In the genomic region with DNA sequence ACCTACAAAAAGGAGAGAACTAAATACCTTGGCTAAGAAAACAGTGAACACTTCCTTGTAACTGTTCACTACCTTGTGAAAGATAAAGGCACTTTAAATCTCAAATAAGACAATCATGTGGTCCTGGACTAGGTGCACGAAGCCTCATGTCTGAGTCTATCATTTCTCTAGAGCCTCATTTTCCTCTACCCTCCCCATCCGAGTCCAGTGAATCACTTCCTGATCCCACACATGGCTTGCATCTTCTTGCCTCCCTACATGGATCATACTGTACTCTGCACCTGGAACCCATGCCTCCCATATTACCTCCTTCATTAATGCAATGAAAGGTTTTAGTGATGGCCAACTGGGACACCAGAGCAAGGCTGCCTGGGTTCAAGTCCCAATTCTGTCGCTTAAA, we compare ENCODE assay signal across 29 cellular contexts. TPM values are rescaled to one million over a fixed set of nuclear protein-coding genes. Genes with fewer than 3 reads are reported as not detected.
DNase-seq lines count a peak whose midpoint lies in the region; FAIRE-seq and TF ChIP-seq lines count a peak whose summit lies in the region.
"Had no signal": no experiment of that assay in that cellular context is flagged by ENCODE, and none has a peak within 500 bp of the region (broad histone marks: within the 10 kb centered on the region; RNA-seq: fewer than 3 reads in every experiment).

No MANE protein-coding gene starts in this region.

- no peak overlapping the region for H2BK15ac ChIP-seq in mesendoderm (replicated peaks; ENCODE audit: low read depth)

- no peak overlapping the region for H3K4me3 ChIP-seq in bronchial epithelial cell (ENCODE audit: low read depth, low read length)
- H3K4me3 ChIP-seq in mesendoderm (ENCODE audit: low read length): no peak overlapping the region
- H3K4me3 ChIP-seq: K562, MG63 had no signal

- no peak overlapping the region for H4K5ac ChIP-seq in mesendoderm (ENCODE audit: low read length)

- H2BK120ac ChIP-seq in mesendoderm (ENCODE audit: low read depth, low read length): no peak overlapping the region

- H3K9ac ChIP-seq in mesendoderm (ENCODE audit: low read length): no peak overlapping the region
- H3K9ac ChIP-seq: SK-N-SH had no signal

- H3K23ac ChIP-seq in mesendoderm (ENCODE audit: low read length): no peak overlapping the region

- FAIRE-seq in bronchial epithelial cell (lab: Jason Lieb, UNC): no peak
- FAIRE-seq: GM12891, H1, HTR-8/SVneo, K562 had no signal

- no peaks in the 10 kb centered on the region for H3K27me3 ChIP-seq in bronchial epithelial cell (ENCODE audit: control insufficient read depth, insufficient read depth, low read length)
- H3K27me3 ChIP-seq in mesendoderm (ENCODE audit: insufficient read depth, low read length, poor library complexity): no peaks in the 10 kb centered on the region
- H3K27me3 ChIP-seq: MG63 had no signal

- no peak for TF ChIP-seq CTCF in bronchial epithelial cell (IDR thresholded peaks at IDR 0.05; ENCODE audit: insufficient read depth, low read length, severe bottlenecking)

- no peaks in the 10 kb centered on the region for H3K79me2 ChIP-seq in mesendoderm (ENCODE audit: control insufficient read depth, insufficient read depth, low read length)

- H3K18ac ChIP-seq in mesendoderm (ENCODE audit: low read length): no peak overlapping the region

- H2BK5ac ChIP-seq in mesendoderm (ENCODE audit: low read length): no peak overlapping the region

- H3K56ac ChIP-seq in mesendoderm (ENCODE audit: low read length): no peak overlapping the region

- H3K4ac ChIP-seq in mesendoderm (ENCODE audit: low read depth, low read length): no peak overlapping the region

- WGBS in mesendoderm (ENCODE audit: extremely low coverage, insufficient coverage, low lambda C conversion rate): no CpG with 5 or more reads among the region's 3 CpGs

- no peak overlapping the region for H4K8ac ChIP-seq in mesendoderm (ENCODE audit: low read depth, low read length)

- H3K4me1 ChIP-seq in mesendoderm (ENCODE audit: control insufficient read depth, low read depth, low read length): no peaks in the 10 kb centered on the region

- H3K36me3 ChIP-seq in bronchial epithelial cell (ENCODE audit: control insufficient read depth, insufficient read depth, low read length): no peaks in the 10 kb centered on the region
- no peaks in the 10 kb centered on the region for H3K36me3 ChIP-seq in mesendoderm (ENCODE audit: control insufficient read depth, insufficient read depth, low read length)
- H3K36me3 ChIP-seq: MG63 had no signal

- no peak overlapping the region for H2AK5ac ChIP-seq in mesendoderm (ENCODE audit: low read length)

- H3K27ac ChIP-seq in mesendoderm (ENCODE audit: low read depth, low read length): no peak overlapping the region
- H3K27ac ChIP-seq: 22Rv1 had no signal

- no peak overlapping the region for H3K4me2 ChIP-seq in mesendoderm (ENCODE audit: low read length)
- H3K4me2 ChIP-seq: SK-N-SH had no signal

- peak; percentile 43 for DNase-seq in activated CD8-positive, alpha-beta memory T cell treated with anti-CD3 and anti-CD28 coated beads for 24 hours
- no peak for DNase-seq in activated CD8-positive, alpha-beta memory T cell treated with anti-CD3 and anti-CD28 coated beads, Interleukin-2, amount 50 U/mL, for 4 hours
- DNase-seq in M059J (ENCODE audit: low read depth) (peak; percentile 39), bronchial epithelial cell (ENCODE audit: low read depth) (peak; percentile 35), mesendoderm (no peak), SIG-M5 treated with dmso at 0.1 percent for 504 hours (lab: John Stamatoyannopoulos, UW; ENCODE audit: unreplicated experiment) (no peak)
- DNase-seq in NK-92 treated with Interleukin-12 subunit alpha and Interleukin-12 subunit beta, amount 100 ng/mL, for 24 hours (lab: John Stamatoyannopoulos, UW): no peak
- DNase-seq: ACHN, Calu3, DMS153, GF-D8, Kasumi-1, MG63, NCI-H1105 treated with DMSO at 0.1 percent for 48 hours, NCI-H146, NCI-H1930, NCI-H2107, NCI-H446 treated with DMSO at 0.1 percent for 48 hours, NCI-H526, NCI-H82, SIG-M5, SK-N-SH, SW 1271 had no signal

- H3K79me1 ChIP-seq in mesendoderm (ENCODE audit: low read length): no peaks in the 10 kb centered on the region

RNA-seq across cellular contexts. Expression of a gene that starts 34.5 kb away (rescaled TPM):
- 8.6 and 10.2 TPM in 2 replicates for total RNA-seq in M059J (2014; rRNA removed; shearing (Covaris generic))
- 0.53 and 1.0 TPM in 2 replicates for total RNA-seq in bronchial epithelial cell
- 7.2 TPM for polyA plus RNA-seq in mesendoderm (2013, experiment 1 of 2)
- 8.3 TPM for polyA plus RNA-seq in mesendoderm (2013, experiment 2 of 2)
- polyA plus RNA-seq: BJ had no signal

Comparison
In these comparisons a context has a peak if more than half of its experiments do, and no peak if none do; other contexts are left out.
1. DNase-seq: peak in activated CD8-positive, alpha-beta memory T cell treated with anti-CD3 and anti-CD28 coated beads for 24 hours (single experiment), M059J (single experiment) and bronchial epithelial cell (single experiment); none in activated CD8-positive, alpha-beta memory T cell treated with anti-CD3 and anti-CD28 coated beads, Interleukin-2, amount 50 U/mL, for 4 hours (single experiment), NK-92 treated with Interleukin-12 subunit alpha and Interleukin-12 subunit beta, amount 100 ng/mL, for 24 hours (single experiment), mesendoderm (single experiment) and SIG-M5 treated with dmso at 0.1 percent for 504 hours (single experiment).